Comparison of ENCODE assay signal across 8 cellular contexts in genomic region chr13:30617315-30618185, GRCh38. TPM values are rescaled to one million over a fixed set of nuclear protein-coding genes. Genes with fewer than 3 reads are reported as not detected.
DNase-seq lines count a peak whose midpoint lies in the region; ATAC-seq and TF ChIP-seq lines count a peak whose summit lies in the region.

TSS of gene USPL1 (plus strand) at chr13:30617920. CDS start at chr13:30621141, 3,221 bp downstream.

- H3K27me3 ChIP-seq in dorsolateral prefrontal cortex (no peaks in the 10 kb centered on the region), liver (ENCODE audit: control insufficient read depth in 4 of 4, insufficient read depth in 4 of 4, low read length in 3 of 4) (no peaks in the 10 kb centered on the region)

- peaks cover 4 to 25% (median 12%) of the 10 kb centered on the region in 4 donors for H3K4me1 ChIP-seq in liver (ENCODE audit: control insufficient read depth in 4 of 4, insufficient read depth in 4 of 4, low read length in 3 of 4)

- TF ChIP-seq RAD21 in liver (IDR thresholded peaks at IDR 0.05), result peak; percentile 42 to 67

- peaks cover 0 to under 1% (median 0%) of the 10 kb centered on the region in 4 donors for H3K36me3 ChIP-seq in liver (ENCODE audit: control insufficient read depth in 4 of 4, insufficient read depth in 3 of 4, low read depth in 1 of 4, low read length in 3 of 4)

- no peaks in the 10 kb centered on the region for H3K9me3 ChIP-seq in liver (ENCODE audit: control insufficient read depth in 4 of 4, low read length in 3 of 4)

- under 1% methylated on average over 78 of the region's 78 CpGs for WGBS in liver

- DNase-seq in NCI-H748 (lab: John Stamatoyannopoulos, UW; ENCODE audit: unreplicated experiment) (peak; percentile 100), dorsolateral prefrontal cortex (peak; percentile 95 to 98 (median 96))
- peak; percentile 97 for DNase-seq in activated CD4-positive, alpha-beta T cell treated with anti-CD3 and anti-CD28 coated beads, Interleukin-2, amount 50 U/mL, for 24 hours (ENCODE audit: low read depth in 1 of 2, low spot score in 1 of 2)
- peak; percentile 99 for DNase-seq in stimulated activated CD4-positive, alpha-beta T cell treated with anti-CD3 and anti-CD28 coated beads, Interleukin-4, amount 100 ng/mL, for 24 hours

- H3K9ac ChIP-seq in liver (ENCODE audit: low read depth in 1 of 2, low read length in 2 of 2), result peak within 1 kb of the TSS; percentile 100

- intact Hi-C loops in dorsolateral prefrontal cortex (cut with DNase I), result loop anchor here (1.0 to 10.0 kb wide), 9 partner anchors 57 to 545 kb away; partner anchors contain the start of genes HSPH1 (in 2 of the 2), KATNAL1 (in 1 of the 2) and UBE2L5 (in 1 of the 2)

- H3K27ac ChIP-seq in C4-2B (peak within 1 kb of the TSS; percentile 99), dorsolateral prefrontal cortex (peak within 1 kb of the TSS; percentile 97 to 100 (median 100)), liver (ENCODE audit: low read depth in 1 of 2, low read length in 2 of 2) (peak within 1 kb of the TSS; percentile 100)

- ATAC-seq in GM19351 (IDR thresholded peaks at IDR 0.05; ENCODE audit: unreplicated experiment) (peak; percentile 84), HG03521 (IDR thresholded peaks at IDR 0.05; ENCODE audit: unreplicated experiment) (peak; percentile 88)

- TF ChIP-seq CTCF in C4-2B (conservative IDR thresholded peaks at IDR 0.05) (no peak; the same call in 1 of the 2 replicates), dorsolateral prefrontal cortex (IDR thresholded peaks at IDR 0.05 in 54 of 56, conservative IDR thresholded peaks at IDR 0.05 in 2 of 56; ENCODE audit: low read depth in 1 of 56, partially characterized antibody in 56 of 56) (peak in 48 of 56 donors; percentile 11 to 63 (median 42)), liver (IDR thresholded peaks at IDR 0.05; ENCODE audit: low read depth, low read length, missing input control) (peak; percentile 58)

- H3K4me3 ChIP-seq in dorsolateral prefrontal cortex (peak within 1 kb of the TSS; percentile 67 to 99 (median 88)), liver (ENCODE audit: low read depth in 1 of 3, low read length in 3 of 3) (peak within 1 kb of the TSS; percentile 81 to 91 (median 90))

TF ChIP-seq in liver, 16 proteins besides CTCF, POLR2A, EP300 and RAD21:
- TF ChIP-seq TAF1 (conservative IDR thresholded peaks at IDR 0.05) (peak; percentile 71), RXRA (IDR thresholded peaks at IDR 0.05) (peak; percentile 78 to 90), SP1 (IDR thresholded peaks at IDR 0.05) (peak; percentile 96), FOXA1 (IDR thresholded peaks at IDR 0.05) (peak; percentile 85), ZBTB33 (IDR thresholded peaks at IDR 0.05) (peak; percentile 42), REST (IDR thresholded peaks at IDR 0.05) (peak; percentile 84), HNF4A (conservative IDR thresholded peaks at IDR 0.05) (peak; percentile 60 to 64), HNF4G (IDR thresholded peaks at IDR 0.05) (peak; percentile 69), MAX (IDR thresholded peaks at IDR 0.05) (peak; percentile 96), EGR1 (IDR thresholded peaks at IDR 0.05; ENCODE audit: low read depth in 2 of 2) (peak; percentile 72 to 84), ATF3 (IDR thresholded peaks at IDR 0.05) (peak; percentile 81), YY1 (IDR thresholded peaks at IDR 0.05) (peak; percentile 97), GABPA (IDR thresholded peaks at IDR 0.05 in 1 of 2, conservative IDR thresholded peaks at IDR 0.05 in 1 of 2) (peak; percentile 100), FOXA2 (IDR thresholded peaks at IDR 0.05) (peak; percentile 77), JUND (IDR thresholded peaks at IDR 0.05) (peak; percentile 56 to 60), NR2F2 (IDR thresholded peaks at IDR 0.05) (peak; percentile 83)
TF ChIP-seq in liver: peak in this region for 16.

RNA-seq across cellular contexts. Expression of gene USPL1, which starts in this region (rescaled TPM):
- total RNA-seq in dorsolateral prefrontal cortex (10 to 100 TPM; 14.6 to 43.5 (median 21.5) TPM), liver (10 to 100 TPM; 11.3 to 13.0 TPM)
- polyA plus RNA-seq in liver, result 1 to 10 TPM; 4.1 to 5.2 TPM

Comparison
In these comparisons a context has a peak if more than half of its experiments do, and no peak if none do; other contexts are left out.
1. Peak in every context shown above with its lines: DNase-seq, ATAC-seq, H3K4me3 ChIP-seq and H3K27ac ChIP-seq.